In genomic region chrX:74242050-74242449, GRCh38 we compare ENCODE assay signal across 16 cellular contexts.
DNase-seq lines count a peak whose midpoint lies in the region; ATAC-seq and TF ChIP-seq lines count a peak whose summit lies in the region.
"Had no signal": no experiment of that assay in that cellular context is flagged by ENCODE, and none has a peak within 500 bp of the region (broad histone marks: within the 10 kb centered on the region; RNA-seq: fewer than 3 reads in every experiment).

No MANE protein-coding gene starts in this region.

- BruUV-seq in mammary epithelial cell (replicated peaks; lab: Mats Ljungman, UMichigan) = no TSS peak

- DNase-seq in heart right ventricle = no peak
- no peak for DNase-seq in Right ventricle myocardium inferior (ENCODE audit: missing footprints)
- peak; percentile 45 for DNase-seq in mammary epithelial cell
- no peak for DNase-seq in hepatocyte (ENCODE audit: low spot score)
- DNase-seq in type B pancreatic cell (ENCODE audit: extremely low spot score, unreplicated experiment) = no peak
- no peak for DNase-seq in DMS 273 treated with DMSO at 0.1 percent for 48 hours (lab: John Stamatoyannopoulos, UW)
- no peak for DNase-seq in natural killer cell treated with Interleukin-12 subunit alpha and Interleukin-12 subunit beta and Interleukin-15 and Interleukin-18, amount 100 ng/mL, for 72 hours (ENCODE audit: low spot score)
- DNase-seq: activated CD4-positive, alpha-beta memory T cell treated with anti-CD3 and anti-CD28 coated beads for 36 hours; adrenal gland; AML-193; mesendoderm; MV-4-11; NCI-H69; spleen; T-helper 1 cell had no signal

- H3K4me3 ChIP-seq in heart right ventricle (no peak overlapping the region), mammary epithelial cell (replicated peaks in 1 of 3; ENCODE audit: insufficient read depth in 1 of 3, low read depth in 2 of 3, low read length in 3 of 3) (no peak overlapping the region), hepatocyte (no peak overlapping the region)
- H3K4me3 ChIP-seq: adrenal gland, spleen had no signal

- dilution Hi-C loops in mammary epithelial cell (cut with HindIII; ENCODE audit: low sequenced_read_pairs) = no loop called here

- CTCF ChIA-PET in mammary epithelial cell (lab: Charles Lee; ENCODE audit: low non-redundant PET) = no interaction called here

- H3K9me3 ChIP-seq in heart right ventricle = no peaks in the 10 kb centered on the region
- H3K9me3 ChIP-seq in mammary epithelial cell (replicated peaks; ENCODE audit: insufficient read depth, low read length) = no peaks in the 10 kb centered on the region
- H3K9me3 ChIP-seq in hepatocyte (ENCODE audit: low read depth) = no peaks in the 10 kb centered on the region
- H3K9me3 ChIP-seq: adrenal gland, spleen had no signal

- TF ChIP-seq CTCF in heart right ventricle (IDR thresholded peaks at IDR 0.05) (no peak), mammary epithelial cell (conservative IDR thresholded peaks at IDR 0.05 in 1 of 2, IDR thresholded peaks at IDR 0.05 in 1 of 2; ENCODE audit: extremely low read depth in 1 of 2, insufficient read depth in 1 of 2, low read depth in 1 of 2, low read length in 2 of 2) (no peak), hepatocyte (IDR thresholded peaks at IDR 0.05; ENCODE audit: poor library complexity) (no peak), type B pancreatic cell (conservative IDR thresholded peaks at IDR 0.05) (no peak)

- H4K20me1 ChIP-seq in mammary epithelial cell (ENCODE audit: insufficient read depth, low read length) (no peaks in the 10 kb centered on the region), hepatocyte (ENCODE audit: insufficient read depth, poor library complexity, severe bottlenecking) (no peaks in the 10 kb centered on the region)

- H3K9ac ChIP-seq in mammary epithelial cell (ENCODE audit: insufficient read depth, low read length) = no peak overlapping the region

- H3K4me3 Mint-ChIP-seq in type B pancreatic cell = no peak overlapping the region
- H3K4me3 Mint-ChIP-seq in natural killer cell treated with Interleukin-12 subunit alpha and Interleukin-12 subunit beta and Interleukin-15 and Interleukin-18, amount 100 ng/mL, for 72 hours = no peak overlapping the region
- H3K4me3 Mint-ChIP-seq: activated CD4-positive, alpha-beta memory T cell treated with anti-CD3 and anti-CD28 coated beads for 36 hours had no signal

- in situ Hi-C loops in mammary epithelial cell (cut with MboI; ENCODE audit: low sequenced_read_pairs in 2 of 2) = no loop called here

- no peaks in the 10 kb centered on the region for H3K9me3 Mint-ChIP-seq in type B pancreatic cell
- H3K9me3 Mint-ChIP-seq in natural killer cell treated with Interleukin-12 subunit alpha and Interleukin-12 subunit beta and Interleukin-15 and Interleukin-18, amount 100 ng/mL, for 72 hours = no peaks in the 10 kb centered on the region
- H3K9me3 Mint-ChIP-seq: activated CD4-positive, alpha-beta memory T cell treated with anti-CD3 and anti-CD28 coated beads for 36 hours had no signal

- no peaks in the 10 kb centered on the region for H3K9me2 ChIP-seq in hepatocyte (replicated peaks; ENCODE audit: insufficient read depth)

- intact Hi-C loops in heart right ventricle (cut with DNase I) = no loop called here
- intact Hi-C loops in Right ventricle myocardium inferior (cut with DNase I) = no loop called here
- intact Hi-C loops in mammary epithelial cell (cut with micrococcal nuclease) = loop anchor here (2.0 kb wide), 1 partner anchor 49 kb away; no protein-coding TSS in a partner anchor

- H3K27ac Mint-ChIP-seq in type B pancreatic cell = peak overlapping the region; percentile 12
- H3K27ac Mint-ChIP-seq in natural killer cell treated with Interleukin-12 subunit alpha and Interleukin-12 subunit beta and Interleukin-15 and Interleukin-18, amount 100 ng/mL, for 72 hours = peak overlapping the region in 1 of 2 donors; percentile 12
- H3K27ac Mint-ChIP-seq: activated CD4-positive, alpha-beta memory T cell treated with anti-CD3 and anti-CD28 coated beads for 36 hours had no signal

- H3K27me3 ChIP-seq in heart right ventricle = peaks cover 0 to 8% (median 0%) of the 10 kb centered on the region in 7 donors
- H3K27me3 ChIP-seq in mammary epithelial cell (ENCODE audit: insufficient read depth, low read length) = no peaks in the 10 kb centered on the region
- no peaks in the 10 kb centered on the region for H3K27me3 ChIP-seq in hepatocyte
- H3K27me3 ChIP-seq: adrenal gland, spleen had no signal

- no peaks in the 10 kb centered on the region for H3K4me1 Mint-ChIP-seq in type B pancreatic cell (ENCODE audit: unreplicated experiment)
- H3K4me1 Mint-ChIP-seq in natural killer cell treated with Interleukin-12 subunit alpha and Interleukin-12 subunit beta and Interleukin-15 and Interleukin-18, amount 100 ng/mL, for 72 hours (ENCODE audit: low read depth in 2 of 2) = no peaks in the 10 kb centered on the region

- peak overlapping the region in 6 of 10 donors; percentile 17 to 70 (median 40) for H3K27ac ChIP-seq in heart right ventricle
- H3K27ac ChIP-seq in mammary epithelial cell (ENCODE audit: insufficient read depth, low read depth, low read length) = peak overlapping the region; percentile 69
- H3K27ac ChIP-seq in hepatocyte = peak overlapping the region; percentile 27

- H3K36me3 ChIP-seq in heart right ventricle (peaks cover 0 to 72% (median 9%) of the 10 kb centered on the region in 9 donors), mammary epithelial cell (ENCODE audit: insufficient read depth, low read length) (peaks cover 7% of the 10 kb centered on the region), hepatocyte (replicated peaks; ENCODE audit: insufficient read depth, low read depth) (no peaks in the 10 kb centered on the region)

- H3K4me1 ChIP-seq in heart right ventricle = peaks cover 0 to 26% (median 8%) of the 10 kb centered on the region in 9 donors
- peaks cover 10% of the 10 kb centered on the region for H3K4me1 ChIP-seq in mammary epithelial cell (ENCODE audit: insufficient read depth, low read length)
- H3K4me1 ChIP-seq in hepatocyte (ENCODE audit: insufficient read depth) = no peaks in the 10 kb centered on the region
- H3K4me1 ChIP-seq: adrenal gland, spleen had no signal

- no peaks in the 10 kb centered on the region for H3K27me3 Mint-ChIP-seq in type B pancreatic cell
- no peaks in the 10 kb centered on the region for H3K27me3 Mint-ChIP-seq in natural killer cell treated with Interleukin-12 subunit alpha and Interleukin-12 subunit beta and Interleukin-15 and Interleukin-18, amount 100 ng/mL, for 72 hours
- H3K27me3 Mint-ChIP-seq: activated CD4-positive, alpha-beta memory T cell treated with anti-CD3 and anti-CD28 coated beads for 36 hours had no signal

- H3K79me2 ChIP-seq in mammary epithelial cell (ENCODE audit: insufficient read depth, low read length) = peaks cover 10% of the 10 kb centered on the region
- peaks cover 5% of the 10 kb centered on the region for H3K79me2 ChIP-seq in hepatocyte

- H3K4me2 ChIP-seq in mammary epithelial cell (ENCODE audit: insufficient read depth, low read depth, low read length) (peak overlapping the region; percentile 41), hepatocyte (no peak overlapping the region)

- H2AFZ ChIP-seq in mammary epithelial cell (ENCODE audit: low read depth, low read length) = no peak overlapping the region
- H2AFZ ChIP-seq in hepatocyte = no peak overlapping the region

- ATAC-seq in heart right ventricle = peak in 5 of 8 donors; percentile 31 to 73 (median 53)
- no peak for ATAC-seq in Right ventricle myocardium inferior
- no peak for ATAC-seq in HG03520 (IDR thresholded peaks at IDR 0.05; ENCODE audit: unreplicated experiment)
- no peak for ATAC-seq in natural killer cell treated with Interleukin-12 subunit alpha and Interleukin-12 subunit beta and Interleukin-15 and Interleukin-18, amount 100 ng/mL, for 72 hours

- peaks cover 22% of the 10 kb centered on the region for H3K36me3 Mint-ChIP-seq in type B pancreatic cell
- H3K36me3 Mint-ChIP-seq in natural killer cell treated with Interleukin-12 subunit alpha and Interleukin-12 subunit beta and Interleukin-15 and Interleukin-18, amount 100 ng/mL, for 72 hours = peaks cover 4% of the 10 kb centered on the region

Comparison
In these comparisons a context has a peak if more than half of its experiments do, and no peak if none do; other contexts are left out.
1. ATAC-seq: peak in heart right ventricle (5 of 8); none in Right ventricle myocardium inferior (single experiment), HG03520 (single experiment) and natural killer cell treated with Interleukin-12 subunit alpha and Interleukin-12 subunit beta and Interleukin-15 and Interleukin-18, amount 100 ng/mL, for 72 hours (0 of 2).
2. Peak in every context shown above with its lines, with median percentiles within 50 percentile points of each other: H3K27ac ChIP-seq.